In the genomic region with DNA sequence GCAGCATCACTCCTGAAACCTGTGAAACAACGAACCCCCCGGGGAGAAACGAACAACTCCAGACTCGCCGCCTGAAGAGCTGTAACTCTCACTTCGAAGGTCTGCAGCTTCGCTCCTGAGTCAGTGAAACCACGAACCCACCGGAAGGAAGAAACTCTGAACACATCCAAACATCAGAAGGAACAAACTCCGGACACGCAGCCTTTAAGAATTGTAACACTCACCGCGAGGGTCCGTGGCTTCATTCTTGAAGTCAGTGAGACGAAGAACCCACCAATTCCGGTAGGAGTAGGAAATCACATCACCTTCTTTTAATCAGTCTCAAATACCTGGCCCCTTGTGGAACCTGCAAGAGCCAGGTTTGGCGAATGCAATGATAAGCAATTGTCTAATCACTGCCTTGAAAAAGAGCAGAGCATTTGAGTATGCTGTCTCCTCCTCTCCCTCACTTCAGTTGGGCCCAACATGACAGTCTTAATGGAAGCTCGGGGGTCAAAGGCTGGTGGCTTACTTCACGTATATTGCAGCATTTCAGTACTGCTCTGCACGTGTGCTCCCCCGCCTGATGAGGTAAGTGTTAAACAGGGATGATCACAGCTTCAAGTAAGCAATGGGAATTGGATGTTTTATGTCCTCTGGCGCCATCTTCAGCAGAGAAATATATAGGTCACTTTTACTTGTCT, we compare ENCODE assay signal across 9 cellular contexts. TPM values are rescaled to one million over a fixed set of nuclear protein-coding genes. Genes with fewer than 3 reads are reported as not detected.
DNase-seq lines count a peak whose midpoint lies in the region; ATAC-seq, FAIRE-seq and TF ChIP-seq lines count a peak whose summit lies in the region.
"Had no signal": no experiment of that assay in that cellular context is flagged by ENCODE, and none has a peak within 500 bp of the region (broad histone marks: within the 10 kb centered on the region; RNA-seq: fewer than 3 reads in every experiment).

No MANE protein-coding gene starts in this region.

- H3K4me2 ChIP-seq in HCT116 (ENCODE audit: low read length) (no peak overlapping the region), Loucy (ENCODE audit: low read depth, low read length, poor library complexity, severe bottlenecking) (peak overlapping the region; percentile 69)

- H2AFZ ChIP-seq in HCT116 (ENCODE audit: low read depth, low read length, poor library complexity, severe bottlenecking): peak overlapping the region; percentile 84
- H2AFZ ChIP-seq in Loucy (ENCODE audit: low read length): 0 out of 2 replicates have a peak overlapping the region, but pooled peaks have one; percentile 4

- H3K27me3 ChIP-seq in HCT116 (ENCODE audit: insufficient read depth, low read length) (no peaks in the 10 kb centered on the region), Loucy (ENCODE audit: insufficient read depth, low read length, poor library complexity, severe bottlenecking) (no peaks in the 10 kb centered on the region), pancreas (no peaks in the 10 kb centered on the region), vagina (no peaks in the 10 kb centered on the region)

- H3K9ac ChIP-seq in HCT116 (ENCODE audit: low read length): no peak overlapping the region
- H3K9ac ChIP-seq in Loucy (ENCODE audit: low read depth, low read length, poor library complexity, severe bottlenecking): peak overlapping the region; percentile 58

- H3K27ac ChIP-seq in HCT116 (ENCODE audit: low read depth, low read length) (no peak overlapping the region), pancreas (no peak overlapping the region), vagina (no peak overlapping the region)

- H3K4me1 ChIP-seq in HCT116 (ENCODE audit: control insufficient read depth in 1 of 2, insufficient read depth in 2 of 2, low read length in 2 of 2) (peaks cover 0 to 4% of the 10 kb centered on the region in 2 experiments; a peak in 2 of 4 replicates), Loucy (ENCODE audit: insufficient read depth, low read length, poor library complexity, severe bottlenecking) (peaks cover 16% of the 10 kb centered on the region), pancreas (no peaks in the 10 kb centered on the region), vagina (no peaks in the 10 kb centered on the region)

- TF ChIP-seq POLR2A in HCT116 (IDR thresholded peaks at IDR 0.05; ENCODE audit: borderline replicate concordance, extremely low read depth, insufficient read depth, insufficient read length) (no peak), vagina (IDR thresholded peaks at IDR 0.05) (no peak)

- FAIRE-seq in pancreas (lab: Jason Lieb, UNC): peak; percentile 77

- intact Hi-C loops in HCT116 (cut with micrococcal nuclease): loop anchor here (1.0 to 5.0 kb wide), 5 partner anchors 45 to 285 kb away; a partner anchor contains a TSS
- intact Hi-C loops in pancreas (cut with DNase I): loop anchor here in 2 of 3 donors (5.0 to 10.0 kb wide), 5 partner anchors 52 to 392 kb away; a partner anchor contains a TSS
- intact Hi-C loops in vagina (cut with DNase I): no loop called here

- no peaks in the 10 kb centered on the region for H3K36me3 Mint-ChIP-seq in activated T-helper 17 cell treated with anti-CD3 and anti-CD28 coated beads, Interleukin-2, amount 50 U/mL, for 72 hours (ENCODE audit: low read depth)

- 51 to 59% methylated on average over 22 of the region's 22 CpGs for WGBS in pancreas, 2 donors

- H3K4me3 Mint-ChIP-seq in activated T-helper 17 cell treated with anti-CD3 and anti-CD28 coated beads, Interleukin-2, amount 50 U/mL, for 72 hours: peak overlapping the region; percentile 77

- no peaks in the 10 kb centered on the region for H3K9me3 ChIP-seq in HCT116 (ENCODE audit: control insufficient read depth in 1 of 2, insufficient read depth in 1 of 2, low read depth in 1 of 2, low read length in 2 of 2)
- H3K9me3 ChIP-seq in Loucy (ENCODE audit: insufficient read depth, low read depth, low read length): peaks cover 12% of the 10 kb centered on the region; the same call in 1 of the 2 replicates
- H3K9me3 ChIP-seq in pancreas: no peaks in the 10 kb centered on the region
- H3K9me3 ChIP-seq in vagina: no peaks in the 10 kb centered on the region

- H3K9me2 ChIP-seq in HCT116 (ENCODE audit: insufficient read depth): no peaks in the 10 kb centered on the region
- H3K9me2 ChIP-seq in Loucy (replicated peaks; ENCODE audit: low read depth, low read length): no peaks in the 10 kb centered on the region

- no peaks in the 10 kb centered on the region for H3K9me3 Mint-ChIP-seq in activated T-helper 17 cell treated with anti-CD3 and anti-CD28 coated beads, Interleukin-2, amount 50 U/mL, for 72 hours

- no peaks in the 10 kb centered on the region for H4K20me1 ChIP-seq in HCT116 (ENCODE audit: insufficient read depth)
- no peaks in the 10 kb centered on the region for H4K20me1 ChIP-seq in Loucy (ENCODE audit: insufficient read depth, low read length, poor library complexity, severe bottlenecking)

- no TSS peak for BruUV-seq in HCT116 (replicated peaks; lab: Mats Ljungman, UMichigan)

- TF ChIP-seq CTCF in GM12864 (IDR thresholded peaks at IDR 0.05; ENCODE audit: low read depth, low read length, missing control alignments) (peak; percentile 66), HCT116 (IDR thresholded peaks at IDR 0.05 in 2 of 3, conservative IDR thresholded peaks at IDR 0.05 in 1 of 3; ENCODE audit: borderline replicate concordance in 1 of 3, insufficient read depth in 1 of 3, low read depth in 2 of 3, low read length in 2 of 3) (peak; percentile 44 to 99 (median 74); a peak in 5 of 6 replicates), Loucy (conservative IDR thresholded peaks at IDR 0.05; ENCODE audit: low read length) (peak; percentile 89), foreskin fibroblast (IDR thresholded peaks at IDR 0.05; ENCODE audit: low read depth, low read length) (peak; percentile 42), pancreas (IDR thresholded peaks at IDR 0.05) (peak; percentile 19 to 48 (median 40)), vagina (IDR thresholded peaks at IDR 0.05) (peak; percentile 59 to 71 (median 66))

- RAD21 ChIA-PET in HCT116 (lab: Charles Lee; ENCODE audit: low non-redundant PET in 1 of 2, low total read pairs in 2 of 2, uncharacterized antibody in 2 of 2, unreplicated experiment in 2 of 2): interaction anchor here (1.1 to 1.6 kb wide), 4 partner anchors 146 to 287 kb away, joined by 3 to 5 read pairs (median 4); a partner anchor contains a TSS

- no peaks in the 10 kb centered on the region for H3F3A ChIP-seq in Loucy (ENCODE audit: low read depth)

- H3K27ac Mint-ChIP-seq in activated T-helper 17 cell treated with anti-CD3 and anti-CD28 coated beads, Interleukin-2, amount 50 U/mL, for 72 hours: peak overlapping the region; percentile 51

- no peaks in the 10 kb centered on the region for H3K27me3 Mint-ChIP-seq in activated T-helper 17 cell treated with anti-CD3 and anti-CD28 coated beads, Interleukin-2, amount 50 U/mL, for 72 hours

- H3K4me3 ChIP-seq in GM12864 (ENCODE audit: low read depth, low read length): no peak overlapping the region; the same call in 1 of the 2 replicates
- H3K4me3 ChIP-seq in HCT116 (replicated peaks in 1 of 2; ENCODE audit: low read depth in 1 of 2, low read length in 2 of 2): no peak overlapping the region
- peak overlapping the region; percentile 70 for H3K4me3 ChIP-seq in Loucy (ENCODE audit: low read length, poor library complexity, severe bottlenecking)
- no peak overlapping the region for H3K4me3 ChIP-seq in foreskin fibroblast (ENCODE audit: low read depth in 1 of 2, low read length in 2 of 2)
- no peak overlapping the region for H3K4me3 ChIP-seq in pancreas
- no peak overlapping the region for H3K4me3 ChIP-seq in vagina

- peak; percentile 70 for DNase-seq in GM12864 (ENCODE audit: low read depth)
- DNase-seq in HCT116 (ENCODE audit: low read depth, low spot score): peak; percentile 84
- peak; percentile 92 for DNase-seq in RKO (ENCODE audit: low spot score)
- DNase-seq in foreskin fibroblast: peak; percentile 84 to 90
- peak in 4 of 6 donors; percentile 19 to 59 (median 43) for DNase-seq in pancreas
- DNase-seq in vagina (ENCODE audit: extremely low spot score in 2 of 2): no peak

- ATAC-seq in HCT116: peak; percentile 95
- peak; percentile 94 for ATAC-seq in activated T-helper 17 cell treated with anti-CD3 and anti-CD28 coated beads, Interleukin-2, amount 50 U/mL, for 72 hours (replicated peaks)
- peak; percentile 94 to 100 (median 98) for ATAC-seq in pancreas

- H3K79me2 ChIP-seq in HCT116 (ENCODE audit: insufficient read depth, low read length) (no peaks in the 10 kb centered on the region), Loucy (ENCODE audit: insufficient read depth, low read length) (peaks cover 36% of the 10 kb centered on the region; the same call in 1 of the 2 replicates)

- POLR2A ChIA-PET in HCT116 (lab: Charles Lee): no interaction called here

- TF ChIP-seq RAD21 in HCT116 (IDR thresholded peaks at IDR 0.05; ENCODE audit: low read depth): peak; percentile 99

- peaks cover 15% of the 10 kb centered on the region for H3K4me1 Mint-ChIP-seq in activated T-helper 17 cell treated with anti-CD3 and anti-CD28 coated beads, Interleukin-2, amount 50 U/mL, for 72 hours

- H3K36me3 ChIP-seq in HCT116 (ENCODE audit: control insufficient read depth in 1 of 2, insufficient read depth in 2 of 2, low read length in 2 of 2) (no peaks in the 10 kb centered on the region), Loucy (ENCODE audit: insufficient read depth, low read length) (no peaks in the 10 kb centered on the region), pancreas (no peaks in the 10 kb centered on the region), vagina (no peaks in the 10 kb centered on the region)

- CTCF ChIA-PET in HCT116 (lab: Charles Lee): interaction anchor here (0.6 to 2.6 kb wide), 6 partner anchors 41 to 397 kb away, joined by 3 to 26 read pairs (median 4); a partner anchor contains a TSS

TF ChIP-seq in HCT116, 20 proteins besides CTCF, POLR2A, EP300 and RAD21 (continues in another document):
- TF ChIP-seq, protein P1, sequence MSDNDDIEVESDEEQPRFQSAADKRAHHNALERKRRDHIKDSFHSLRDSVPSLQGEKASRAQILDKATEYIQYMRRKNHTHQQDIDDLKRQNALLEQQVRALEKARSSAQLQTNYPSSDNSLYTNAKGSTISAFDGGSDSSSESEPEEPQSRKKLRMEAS (IDR thresholded peaks at IDR 0.05): peak; percentile 98
- no peak for TF ChIP-seq EZH2phosphoT487 (IDR thresholded peaks at IDR 0.05; ENCODE audit: borderline replicate concordance)
- peak; percentile 34; the same call in 1 of the 2 replicates for TF ChIP-seq EGR1 (IDR thresholded peaks at IDR 0.05; ENCODE audit: low read depth)
- peak; percentile 98 for TF ChIP-seq CBX3 (IDR thresholded peaks at IDR 0.05; ENCODE audit: low read depth)
- no peak; the same call in 1 of the 2 replicates for TF ChIP-seq CEBPB (IDR thresholded peaks at IDR 0.05; ENCODE audit: low read depth)

RNA-seq across cellular contexts. Expression of a gene that starts 0.5 kb away (rescaled TPM):
- total RNA-seq in HCT116 (2021; ENCODE audit: unreplicated experiment): not detected
- 0.14 and 0.33 TPM in 2 replicates for polyA plus RNA-seq in HCT116 (2012)
- 1 to 10 TPM; 1.4 TPM for total RNA-seq in activated T-helper 17 cell treated with anti-CD3 and anti-CD28 coated beads, Interleukin-2, amount 50 U/mL, for 72 hours
- total RNA-seq in pancreas: under 1 TPM in 1 of 6 donors, not detected in 5; 0.09 TPM
- polyA plus RNA-seq in pancreas: under 1 TPM in 1 of 2 donors, not detected in 1; 0.07 TPM
- total RNA-seq in vagina: 0.98 TPM
- total RNA-seq: skeletal muscle tissue had no signal

RNA-seq across cellular contexts. Expression of a gene that starts 58.0 kb away (rescaled TPM):
- total RNA-seq in HCT116 (2021; ENCODE audit: unreplicated experiment): 0.05 TPM
- polyA plus RNA-seq in HCT116 (2012): 0.02 TPM in 1 of 2 replicates, not detected in the other
- total RNA-seq in activated T-helper 17 cell treated with anti-CD3 and anti-CD28 coated beads, Interleukin-2, amount 50 U/mL, for 72 hours: 1 to 10 TPM in 1 of 2 donors, under 1 TPM in 1; 0.71 to 1.5 TPM
- total RNA-seq in pancreas: 1 to 10 TPM; 1.2 to 4.3 (median 2.0) TPM
- 1 to 10 TPM; 6.5 to 8.6 TPM for polyA plus RNA-seq in pancreas
- total RNA-seq in vagina: 2.7 TPM

Comparison
In these comparisons a context has a peak if more than half of its experiments do, and no peak if none do; other contexts are left out.
1. DNase-seq: peak in GM12864 (single experiment), HCT116 (single experiment), RKO (single experiment), foreskin fibroblast (2 of 2) and pancreas (4 of 6); none in vagina (0 of 2).
2. Peak in every context shown above with its lines, with median percentiles within 50 percentile points of each other: CTCF ChIP-seq and ATAC-seq.